ENCODE assay signal across 1 cellular context in the genomic region with DNA sequence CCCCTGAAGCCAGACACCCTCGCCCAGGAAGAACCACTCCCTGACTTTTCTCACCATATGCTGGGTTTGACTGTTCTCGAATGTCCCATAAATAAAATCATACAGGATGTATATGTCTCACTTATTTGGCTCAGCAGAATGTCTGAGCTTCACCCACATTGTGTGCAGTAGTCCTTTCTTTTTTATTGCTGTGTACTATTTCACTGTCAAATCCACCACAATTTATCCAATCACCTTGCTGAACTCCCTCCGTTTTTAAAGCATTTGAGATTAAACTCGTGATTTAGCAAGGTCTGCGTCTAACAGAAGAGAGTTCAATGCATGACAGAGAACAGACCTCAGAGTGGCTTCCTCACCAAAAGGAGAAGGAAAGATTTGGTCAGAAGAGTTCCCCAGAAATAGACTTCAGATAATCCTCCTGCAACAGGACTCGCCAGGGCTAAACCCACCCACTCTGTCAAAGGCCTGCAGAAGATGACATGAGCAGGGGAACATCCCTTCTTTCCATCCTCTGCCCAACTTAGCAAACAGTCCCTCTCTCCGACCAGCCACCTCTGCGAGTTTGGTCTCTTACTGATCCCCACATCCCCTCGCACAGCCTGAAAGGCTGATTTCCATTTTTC.
TF ChIP-seq lines count a peak whose summit lies in the region.

No MANE protein-coding gene starts in this region.

TF ChIP-seq in K562, 482 proteins besides CTCF, POLR2A, EP300 and RAD21 (continued from another document):
- TF ChIP-seq RBM17 (IDR thresholded peaks at IDR 0.05; ENCODE audit: borderline replicate concordance, low read depth, low read length) (no peak), ETV5 (CRISPR knock-in tag; IDR thresholded peaks at IDR 0.05; ENCODE audit: low read depth) (no peak)
